11 cellular contexts compared by ENCODE assay signal in the genomic region with DNA sequence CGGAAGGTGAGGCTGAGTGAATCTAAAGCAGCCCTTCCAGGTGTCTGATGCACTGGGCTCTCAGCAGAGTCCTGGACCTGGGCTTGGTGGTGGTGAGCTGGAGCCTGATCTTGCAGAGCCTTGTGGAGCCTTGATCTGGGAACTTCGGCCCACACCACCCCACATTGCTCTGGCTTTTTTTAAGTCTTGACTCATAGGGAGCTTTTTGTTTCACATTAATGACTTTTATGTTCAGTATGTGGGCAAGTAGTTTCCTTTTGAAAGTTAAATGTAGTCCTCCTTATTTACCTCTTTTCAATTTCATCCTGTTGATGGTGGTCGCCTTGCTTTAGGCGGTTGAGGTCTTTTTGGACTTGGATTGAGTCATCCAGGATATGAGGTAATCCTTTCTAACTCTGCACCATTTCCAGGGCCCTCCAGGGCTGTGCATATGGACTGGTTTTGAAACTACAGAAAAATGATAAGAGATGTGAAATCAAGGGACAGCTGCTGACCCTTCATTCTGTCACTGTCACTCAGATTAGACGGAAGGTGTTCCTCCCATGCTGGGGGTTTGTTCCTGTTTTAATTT. TPM values are rescaled to one million over a fixed set of nuclear protein-coding genes. Genes with fewer than 3 reads are reported as not detected.
DNase-seq lines count a peak whose midpoint lies in the region; ATAC-seq, FAIRE-seq and TF ChIP-seq lines count a peak whose summit lies in the region.
"Had no signal": no experiment of that assay in that cellular context is flagged by ENCODE, and none has a peak within 500 bp of the region (broad histone marks: within the 10 kb centered on the region; RNA-seq: fewer than 3 reads in every experiment).

No MANE protein-coding gene starts in this region.

- no peaks in the 10 kb centered on the region for H3K9me3 ChIP-seq in endothelial cell of umbilical vein (replicated peaks; ENCODE audit: control insufficient read depth, insufficient read depth, low read length)
- H3K9me3 ChIP-seq: testis had no signal

- CTCF ChIA-PET in endothelial cell of umbilical vein (lab: Charles Lee): no interaction called here

- H3K36me3 ChIP-seq in endothelial cell of umbilical vein (ENCODE audit: control insufficient read depth in 2 of 2, extremely low read depth in 1 of 2, insufficient read depth in 2 of 2, low read length in 2 of 2): no peaks in the 10 kb centered on the region

- intact Hi-C loops in endothelial cell of umbilical vein (cut with micrococcal nuclease): no loop called here

- POLR2A ChIA-PET in endothelial cell of umbilical vein (lab: Charles Lee): no interaction called here

- H3K9me1 ChIP-seq in endothelial cell of umbilical vein (replicated peaks; ENCODE audit: control insufficient read depth, extremely low read depth, insufficient read depth, low read length): no peaks in the 10 kb centered on the region

- peaks cover 1 to 13% (median 10%) of the 10 kb centered on the region in 3 donors for H3K27me3 Mint-ChIP-seq in immature natural killer cell (ENCODE audit: low read depth in 3 of 3)

- no peak for FAIRE-seq in endothelial cell of umbilical vein (lab: Jason Lieb, UNC)

- H3K27ac ChIP-seq in endothelial cell of umbilical vein (ENCODE audit: insufficient read depth, low read depth, low read length): no peak overlapping the region
- H3K27ac ChIP-seq: testis had no signal

- no peak overlapping the region for H3K4me3 ChIP-seq in endothelial cell of umbilical vein (replicated peaks in 1 of 3; ENCODE audit: insufficient read depth in 1 of 3, low read depth in 1 of 3, low read length in 3 of 3)
- H3K4me3 ChIP-seq: testis had no signal

- DNase-seq in endothelial cell of umbilical vein (ENCODE audit: low read depth, low spot score) (no peak), immature natural killer cell (no peak), hepatic stellate cell (ENCODE audit: low spot score) (no peak), amygdala (lab: John Stamatoyannopoulos, UW) (no peak)
- DNase-seq: NCI-H1105 treated with DMSO at 0.1 percent for 48 hours, retina, testis had no signal

- dilution Hi-C loops in endothelial cell of umbilical vein (cut with MboI; ENCODE audit: extremely low pct_ligation_motif_present, low sequenced_read_pairs): no loop called here

- ATAC-seq in GM18502 (IDR thresholded peaks at IDR 0.05; ENCODE audit: poor library complexity, unreplicated experiment) (peak; percentile 91), GM21529 (IDR thresholded peaks at IDR 0.05; ENCODE audit: unreplicated experiment) (peak; percentile 89), HG03575 (IDR thresholded peaks at IDR 0.05; ENCODE audit: extremely low read depth, insufficient number of reproducible peaks, low FRiP score, unreplicated experiment) (peak; percentile 89), GM18517 (IDR thresholded peaks at IDR 0.05; ENCODE audit: unreplicated experiment) (no peak)

- BruUV-seq in endothelial cell of umbilical vein (replicated peaks; lab: Mats Ljungman, UMichigan): no TSS peak

- H3K9ac ChIP-seq in endothelial cell of umbilical vein (replicated peaks; ENCODE audit: extremely low read depth, insufficient read depth, low read length): no peak overlapping the region

- H3K36me3 Mint-ChIP-seq in immature natural killer cell: no peaks in the 10 kb centered on the region

- H3K4me1 ChIP-seq in endothelial cell of umbilical vein (ENCODE audit: control insufficient read depth, extremely low read depth, insufficient read depth, low read length): no peaks in the 10 kb centered on the region
- H3K4me1 ChIP-seq: testis had no signal

- H3K4me2 ChIP-seq in endothelial cell of umbilical vein (ENCODE audit: insufficient read depth, low read length): no peak overlapping the region

- no peaks in the 10 kb centered on the region for H3K4me1 Mint-ChIP-seq in immature natural killer cell

- H3K27me3 ChIP-seq in endothelial cell of umbilical vein (ENCODE audit: control insufficient read depth in 2 of 2, insufficient read depth in 2 of 2, low read length in 2 of 2): peaks cover 0 to 4% of the 10 kb centered on the region in 2 experiments
- H3K27me3 ChIP-seq: testis had no signal

- peaks cover 0 to 11% (median 4%) of the 10 kb centered on the region in 6 donors for H3K9me3 Mint-ChIP-seq in immature natural killer cell

- no peak overlapping the region for H2AFZ ChIP-seq in endothelial cell of umbilical vein (ENCODE audit: low read depth, low read length)

- TF ChIP-seq CTCF in endothelial cell of umbilical vein (IDR thresholded peaks at IDR 0.05; ENCODE audit: extremely low read depth in 1 of 2, insufficient read depth in 1 of 2, low read depth in 1 of 2, low read length in 2 of 2): no peak

- no peak for TF ChIP-seq POLR2A in endothelial cell of umbilical vein (IDR thresholded peaks at IDR 0.05; ENCODE audit: low read depth, low read length)

- no peak overlapping the region for H3K4me3 Mint-ChIP-seq in immature natural killer cell

- H3K79me2 ChIP-seq in endothelial cell of umbilical vein (ENCODE audit: control insufficient read depth, insufficient read depth, low read length): no peaks in the 10 kb centered on the region

- H4K20me1 ChIP-seq in endothelial cell of umbilical vein (replicated peaks; ENCODE audit: control insufficient read depth, extremely low read depth, insufficient read depth, low read length): no peaks in the 10 kb centered on the region

- no peak overlapping the region for H3K27ac Mint-ChIP-seq in immature natural killer cell

TF ChIP-seq in endothelial cell of umbilical vein, 7 proteins besides CTCF, POLR2A, EP300 and RAD21:
- TF ChIP-seq FOS (IDR thresholded peaks at IDR 0.05; ENCODE audit: borderline replicate concordance, insufficient read depth, low read length): peak; percentile 35
- peak; percentile 41 for TF ChIP-seq JUN (IDR thresholded peaks at IDR 0.05; ENCODE audit: borderline replicate concordance, insufficient read depth, insufficient read length, low read depth)
- TF ChIP-seq, protein P1, sequence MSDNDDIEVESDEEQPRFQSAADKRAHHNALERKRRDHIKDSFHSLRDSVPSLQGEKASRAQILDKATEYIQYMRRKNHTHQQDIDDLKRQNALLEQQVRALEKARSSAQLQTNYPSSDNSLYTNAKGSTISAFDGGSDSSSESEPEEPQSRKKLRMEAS (IDR thresholded peaks at IDR 0.05; ENCODE audit: insufficient read depth, insufficient read length): no peak
TF ChIP-seq in endothelial cell of umbilical vein: peak in this region for 2.

RNA-seq across cellular contexts. Expression of a gene that starts 2.9 kb away (rescaled TPM):
- total RNA-seq in endothelial cell of umbilical vein: not detected in 2 replicates
- polyA plus RNA-seq in endothelial cell of umbilical vein (not detected in 2 replicates), immature natural killer cell (not detected)
- polyA plus RNA-seq in endothelial cell of umbilical vein (2011; cell fraction: cytosol; rRNA removed): not detected in 2 replicates
- not detected in 2 replicates for polyA plus RNA-seq in endothelial cell of umbilical vein (2011; cell fraction: nucleus; rRNA removed)
- polyA plus RNA-seq in endothelial cell of umbilical vein (2012): not detected in 2 replicates
- not detected in 2 replicates for polyA minus RNA-seq in endothelial cell of umbilical vein
- not detected for polyA minus RNA-seq in endothelial cell of umbilical vein (2011; cell fraction: cytosol; rRNA and poly(A)+ RNA removed)
- not detected in 2 replicates for polyA minus RNA-seq in endothelial cell of umbilical vein (2011; cell fraction: nucleus; rRNA and poly(A)+ RNA removed)

RNA-seq across cellular contexts. Expression of a gene that starts 12.9 kb away (rescaled TPM):
- total RNA-seq in endothelial cell of umbilical vein: 43.1 and 54.3 TPM in 2 replicates
- polyA plus RNA-seq in endothelial cell of umbilical vein: 14.6 and 14.7 TPM in 2 replicates
- polyA plus RNA-seq in endothelial cell of umbilical vein (2011; cell fraction: cytosol; rRNA removed): 24.6 and 25.6 TPM in 2 replicates
- polyA plus RNA-seq in endothelial cell of umbilical vein (2011; cell fraction: nucleus; rRNA removed): 21.3 and 22.7 TPM in 2 replicates
- polyA plus RNA-seq in endothelial cell of umbilical vein (2012): 39.4 and 42.4 TPM in 2 replicates
- polyA minus RNA-seq in endothelial cell of umbilical vein: 19.2 and 24.4 TPM in 2 replicates
- 14.0 TPM for polyA minus RNA-seq in endothelial cell of umbilical vein (2011; cell fraction: cytosol; rRNA and poly(A)+ RNA removed)
- 7.2 and 8.1 TPM in 2 replicates for polyA minus RNA-seq in endothelial cell of umbilical vein (2011; cell fraction: nucleus; rRNA and poly(A)+ RNA removed)
- 10 to 100 TPM; 14.9 to 32.4 (median 27.1) TPM for polyA plus RNA-seq in immature natural killer cell
